Comparison of ENCODE assay signal across 15 cellular contexts in the genomic region with DNA sequence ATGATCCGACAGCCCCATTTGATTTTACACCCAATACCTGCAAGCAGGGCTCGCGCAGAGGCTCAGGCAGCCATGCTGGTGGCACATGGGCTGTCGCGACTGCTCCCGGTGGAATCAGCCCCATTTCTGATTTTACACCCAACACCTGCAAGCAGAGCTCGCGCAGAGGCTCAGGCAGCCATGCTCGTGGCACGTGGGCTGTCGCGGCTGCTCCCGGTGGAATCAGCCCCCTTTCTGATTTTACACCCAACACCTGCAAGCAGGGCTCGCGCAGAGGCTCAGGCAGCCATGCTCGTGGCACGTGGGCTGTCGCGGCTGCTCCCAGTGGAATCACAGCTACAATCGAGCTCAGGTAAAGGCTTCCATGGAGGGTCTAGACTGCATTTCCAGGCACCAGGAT.
DNase-seq lines count a peak whose midpoint lies in the region; ATAC-seq and TF ChIP-seq lines count a peak whose summit lies in the region.
"Had no signal": no experiment of that assay in that cellular context is flagged by ENCODE, and none has a peak within 500 bp of the region (broad histone marks: within the 10 kb centered on the region; RNA-seq: fewer than 3 reads in every experiment).

No MANE protein-coding gene starts in this region.

- no peaks in the 10 kb centered on the region for H3K27me3 ChIP-seq in testis
- H3K27me3 ChIP-seq: BE2C had no signal

- no peaks in the 10 kb centered on the region for H3K9me3 ChIP-seq in testis
- H3K9me3 ChIP-seq: BE2C had no signal

- H3K4me3 Mint-ChIP-seq in chondrocyte (ENCODE audit: unreplicated experiment): no peak overlapping the region
- peak overlapping the region; percentile 16 for H3K4me3 Mint-ChIP-seq in endothelial cell (ENCODE audit: unreplicated experiment)
- H3K4me3 Mint-ChIP-seq: CD4-positive, alpha-beta memory T cell had no signal

- H3K36me3 Mint-ChIP-seq in chondrocyte (ENCODE audit: low read depth) (no peaks in the 10 kb centered on the region), endothelial cell (ENCODE audit: low read depth, unreplicated experiment) (peaks cover 31% of the 10 kb centered on the region)
- H3K36me3 Mint-ChIP-seq: CD4-positive, alpha-beta memory T cell had no signal

- intact Hi-C loops in testis (cut with DNase I; ENCODE audit: low total_unique reads): no loop called here

- no peak overlapping the region for H3K4me3 ChIP-seq in testis
- H3K4me3 ChIP-seq: A549, GM12878, GM23248 had no signal

- H3K27ac ChIP-seq in testis: no peak overlapping the region
- H3K27ac ChIP-seq: A549, C4-2B, GM23248, HL-60 had no signal

- peaks cover 2% of the 10 kb centered on the region for H3K27me3 Mint-ChIP-seq in chondrocyte (ENCODE audit: low read depth)
- peaks cover 10% of the 10 kb centered on the region for H3K27me3 Mint-ChIP-seq in endothelial cell (ENCODE audit: unreplicated experiment)
- H3K27me3 Mint-ChIP-seq: CD4-positive, alpha-beta memory T cell had no signal

- H3K9me3 Mint-ChIP-seq in chondrocyte (ENCODE audit: low read depth): peaks cover 23% of the 10 kb centered on the region
- H3K9me3 Mint-ChIP-seq in endothelial cell (ENCODE audit: unreplicated experiment): peaks cover 59% of the 10 kb centered on the region

- H3K4me1 Mint-ChIP-seq in chondrocyte (ENCODE audit: low read depth): no peaks in the 10 kb centered on the region
- no peaks in the 10 kb centered on the region for H3K4me1 Mint-ChIP-seq in endothelial cell (ENCODE audit: unreplicated experiment)
- H3K4me1 Mint-ChIP-seq: CD4-positive, alpha-beta memory T cell had no signal

- DNase-seq in chondrocyte (ENCODE audit: low spot score): peak; percentile 85
- no peak for DNase-seq in endothelial cell (ENCODE audit: low spot score)
- peak; percentile 2 for DNase-seq in mucosa of gallbladder (ENCODE audit: low spot score)
- DNase-seq in testis: peak; percentile 15
- DNase-seq in NCI-H1930 (lab: John Stamatoyannopoulos, UW): no peak
- no peak for DNase-seq in putamen (ENCODE audit: low spot score)
- DNase-seq: BE2C; CD4-positive, alpha-beta memory T cell; GM23248; IMR-90 had no signal

- WGBS in testis, 2 donors: 82 to 90% methylated on average over 17 to 20 of the region's 20 CpGs

- TF ChIP-seq CTCF in chondrocyte (IDR thresholded peaks at IDR 0.05) (no peak), endothelial cell (IDR thresholded peaks at IDR 0.05; ENCODE audit: unreplicated experiment) (no peak), testis (IDR thresholded peaks at IDR 0.05) (no peak)

- TF ChIP-seq POLR2A in testis (IDR thresholded peaks at IDR 0.05): no peak

- H3K4me1 ChIP-seq in testis: no peaks in the 10 kb centered on the region
- H3K4me1 ChIP-seq: A549, BE2C had no signal

- no peak for ATAC-seq in GM21528 (IDR thresholded peaks at IDR 0.05; ENCODE audit: low FRiP score, unreplicated experiment)
- ATAC-seq: A549, GM12878 had no signal

- H3K27ac Mint-ChIP-seq in chondrocyte (ENCODE audit: unreplicated experiment) (no peak overlapping the region), endothelial cell (ENCODE audit: unreplicated experiment) (no peak overlapping the region)

- no peaks in the 10 kb centered on the region for H3K36me3 ChIP-seq in testis (ENCODE audit: low read depth, missing control alignments)
- H3K36me3 ChIP-seq: BE2C had no signal

Comparison
In these comparisons a context has a peak if more than half of its experiments do, and no peak if none do; other contexts are left out.
1. DNase-seq: peak in chondrocyte (single experiment), mucosa of gallbladder (single experiment) and testis (single experiment); none in endothelial cell (single experiment), NCI-H1930 (0 of 2) and putamen (single experiment).